ENCODE assay signal across 29 cellular contexts in the genomic region with DNA sequence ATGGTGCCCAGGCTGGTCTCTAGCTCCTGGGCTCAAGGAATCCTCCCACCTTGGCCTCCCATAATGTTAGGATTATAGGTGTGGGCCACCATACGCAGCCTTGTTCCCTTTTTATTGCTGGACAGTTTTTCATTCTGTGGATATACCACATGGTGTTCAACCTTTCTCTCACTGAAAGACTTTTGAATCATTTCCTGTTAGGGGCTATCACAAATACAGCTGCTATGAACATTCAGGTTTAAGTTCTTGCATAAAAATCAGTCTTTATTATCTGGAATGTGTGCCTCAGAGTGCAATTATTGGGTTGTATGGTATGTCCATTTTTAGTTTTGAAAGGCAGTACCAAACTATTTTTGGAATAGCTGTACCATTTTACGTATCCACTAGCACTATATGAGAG.
"Had no signal": no experiment of that assay in that cellular context is flagged by ENCODE, and none has a peak within 500 bp of the region (broad histone marks: within the 10 kb centered on the region; RNA-seq: fewer than 3 reads in every experiment).

No MANE protein-coding gene starts in this region.

- H3K9ac ChIP-seq: neural progenitor cell, parathyroid adenoma had no signal

- H3K36me3 ChIP-seq: left lung, lower lobe of right lung, neural progenitor cell, neutrophil, right atrium auricular region, right lobe of liver, stomach, thyroid gland, transverse colon, upper lobe of left lung, vagina had no signal

- DNase-seq: hypothalamus; immature natural killer cell; kidney; left colon; left lung; lower lobe of right lung; mesendoderm; naive B cell; natural killer cell; nephron progenitor cell; occipital lobe; right lobe of liver; stimulated activated CD4-positive, alpha-beta T cell treated with anti-CD3 and anti-CD28 coated beads, Interleukin-15, amount 100 ng/mL, for 24 hours; stimulated activated CD4-positive, alpha-beta T cell treated with anti-CD3 and anti-CD28 coated beads, Interleukin-2, amount 100 ng/mL, for 24 hours; stimulated activated CD4-positive, alpha-beta T cell treated with anti-CD3 and anti-CD28 coated beads, Interleukin-4, amount 100 ng/mL, for 1 hour; stimulated activated naive B cell treated with anti-CD40 and anti-IgM and Interleukin-4, amounts not matched to agents 10 μg/mL and 1 μg/mL and 100 μg/mL, for 72 hours; stimulated activated naive CD8-positive, alpha-beta T cell treated with anti-CD3 and anti-CD28 coated beads, Interleukin-15, Interleukin-2, amounts not matched to agents 100 U/mL and 50 U/mL, for 24 hours; stomach; testis; thyroid gland; transverse colon; upper lobe of left lung had no signal

- H2AFZ ChIP-seq: neural progenitor cell, parathyroid adenoma had no signal

- H3K4me3 ChIP-seq: left lung, lower lobe of right lung, neural progenitor cell, right atrium auricular region, right lobe of liver, smooth muscle cell, stomach, testis, thyroid gland, transverse colon, upper lobe of left lung, vagina had no signal

- FAIRE-seq: islet of Langerhans had no signal

- H3K4me1 ChIP-seq: left lung, lower lobe of right lung, parathyroid adenoma, right atrium auricular region, testis, thyroid gland, transverse colon had no signal

- H3K4me2 ChIP-seq: neural progenitor cell, smooth muscle cell had no signal

- H3K27me3 ChIP-seq: left lung, neural progenitor cell, neutrophil, right atrium auricular region, right lobe of liver, stomach, testis, thyroid gland, transverse colon, upper lobe of left lung, vagina had no signal

- H3K27ac ChIP-seq: left lung, lower lobe of right lung, neural progenitor cell, neutrophil, parathyroid adenoma, right atrium auricular region, right lobe of liver, stomach, testis, thyroid gland, transverse colon, upper lobe of left lung, vagina had no signal

- H3K79me2 ChIP-seq: parathyroid adenoma had no signal

- ATAC-seq: left colon; left lung; lower lobe of right lung; natural killer cell; right lobe of liver; stimulated activated naive B cell treated with anti-CD40 and anti-IgM and Interleukin-4, amounts not matched to agents 10 μg/mL and 1 μg/mL and 100 μg/mL, for 72 hours; stimulated activated naive CD8-positive, alpha-beta T cell treated with anti-CD3 and anti-CD28 coated beads, Interleukin-15, Interleukin-2, amounts not matched to agents 100 U/mL and 50 U/mL, for 24 hours had no signal

- H3K9me3 ChIP-seq: left lung, lower lobe of right lung, neutrophil, right atrium auricular region, right lobe of liver, stomach, testis, thyroid gland, transverse colon, upper lobe of left lung, vagina had no signal
